ENCODE assay signal across 12 cellular contexts in genomic region chr5:167861134-167861930, GRCh38.
DNase-seq lines count a peak whose midpoint lies in the region; ATAC-seq lines count a peak whose summit lies in the region.
"Had no signal": no experiment of that assay in that cellular context is flagged by ENCODE, and none has a peak within 500 bp of the region (broad histone marks: within the 10 kb centered on the region; RNA-seq: fewer than 3 reads in every experiment).

No MANE protein-coding gene starts in this region.

- peak; percentile 7 for DNase-seq in activated CD4-positive, alpha-beta T cell treated with anti-CD3 and anti-CD28 coated beads for 36 hours
- no peak for DNase-seq in activated CD4-positive, alpha-beta T cell treated with anti-CD3 and anti-CD28 coated beads for 4 hours
- DNase-seq in NCI-H460 (ENCODE audit: extremely low read depth, low read depth) (peak; percentile 28), ecto neural progenitor cell (ENCODE audit: low spot score) (peak; percentile 59), renal cortical epithelial cell (ENCODE audit: low read depth) (peak; percentile 7), T-helper 9 cell (no peak)
- no peak for DNase-seq in natural killer cell treated with Interleukin-12 subunit alpha and Interleukin-12 subunit beta and Interleukin-15 and Interleukin-18, amount 100 ng/mL, for 72 hours (ENCODE audit: low spot score)
- DNase-seq: activated gamma-delta T cell, lower lobe of right lung, NCI-H2029 had no signal

- H3K9me3 Mint-ChIP-seq in activated CD4-positive, alpha-beta T cell treated with anti-CD3 and anti-CD28 coated beads for 36 hours (ENCODE audit: low read depth), result no peaks in the 10 kb centered on the region
- H3K9me3 Mint-ChIP-seq in natural killer cell treated with Interleukin-12 subunit alpha and Interleukin-12 subunit beta and Interleukin-15 and Interleukin-18, amount 100 ng/mL, for 72 hours, result no peaks in the 10 kb centered on the region

- ATAC-seq in activated CD4-positive, alpha-beta T cell treated with anti-CD3 and anti-CD28 coated beads for 36 hours, result no peak
- no peak for ATAC-seq in HG03354 (IDR thresholded peaks at IDR 0.05; ENCODE audit: poor library complexity, severe bottlenecking, unreplicated experiment)
- no peak for ATAC-seq in natural killer cell treated with Interleukin-12 subunit alpha and Interleukin-12 subunit beta and Interleukin-15 and Interleukin-18, amount 100 ng/mL, for 72 hours
- ATAC-seq: lower lobe of right lung had no signal

- CTCF ChIA-PET in activated CD4-positive, alpha-beta T cell treated with anti-CD3 and anti-CD28 coated beads for 36 hours (lab: Charles Lee), result no interaction called here

- no peaks in the 10 kb centered on the region for H3K27me3 Mint-ChIP-seq in activated CD4-positive, alpha-beta T cell treated with anti-CD3 and anti-CD28 coated beads for 36 hours
- H3K27me3 Mint-ChIP-seq in natural killer cell treated with Interleukin-12 subunit alpha and Interleukin-12 subunit beta and Interleukin-15 and Interleukin-18, amount 100 ng/mL, for 72 hours, result no peaks in the 10 kb centered on the region

- POLR2A ChIA-PET in activated CD4-positive, alpha-beta T cell treated with anti-CD3 and anti-CD28 coated beads for 36 hours (lab: Charles Lee), result no interaction called here

- H3K36me3 Mint-ChIP-seq in activated CD4-positive, alpha-beta T cell treated with anti-CD3 and anti-CD28 coated beads for 36 hours (ENCODE audit: low read depth), result no peaks in the 10 kb centered on the region
- no peaks in the 10 kb centered on the region for H3K36me3 Mint-ChIP-seq in natural killer cell treated with Interleukin-12 subunit alpha and Interleukin-12 subunit beta and Interleukin-15 and Interleukin-18, amount 100 ng/mL, for 72 hours

- intact Hi-C loops in activated CD4-positive, alpha-beta T cell treated with anti-CD3 and anti-CD28 coated beads for 36 hours (cut with DNase I, micrococcal nuclease), result no loop called here

- no peak overlapping the region for H3K4me3 Mint-ChIP-seq in activated CD4-positive, alpha-beta T cell treated with anti-CD3 and anti-CD28 coated beads for 36 hours
- H3K4me3 Mint-ChIP-seq in natural killer cell treated with Interleukin-12 subunit alpha and Interleukin-12 subunit beta and Interleukin-15 and Interleukin-18, amount 100 ng/mL, for 72 hours, result no peak overlapping the region
- H3K4me3 Mint-ChIP-seq: T-helper 1 cell treated with Interleukin-12 subunit alpha and Interleukin-12 subunit beta and Interleukin-4 antibody, amounts not matched to agents 30 μg/mL and 1 μg/mL, for 36 hours had no signal

- no peak overlapping the region for H3K27ac Mint-ChIP-seq in activated CD4-positive, alpha-beta T cell treated with anti-CD3 and anti-CD28 coated beads for 36 hours
- no peak overlapping the region for H3K27ac Mint-ChIP-seq in natural killer cell treated with Interleukin-12 subunit alpha and Interleukin-12 subunit beta and Interleukin-15 and Interleukin-18, amount 100 ng/mL, for 72 hours
- H3K27ac Mint-ChIP-seq: T-helper 1 cell treated with Interleukin-12 subunit alpha and Interleukin-12 subunit beta and Interleukin-4 antibody, amounts not matched to agents 30 μg/mL and 1 μg/mL, for 36 hours had no signal

- no peaks in the 10 kb centered on the region for H3K4me1 Mint-ChIP-seq in activated CD4-positive, alpha-beta T cell treated with anti-CD3 and anti-CD28 coated beads for 36 hours
- H3K4me1 Mint-ChIP-seq in natural killer cell treated with Interleukin-12 subunit alpha and Interleukin-12 subunit beta and Interleukin-15 and Interleukin-18, amount 100 ng/mL, for 72 hours (ENCODE audit: low read depth in 2 of 2), result no peaks in the 10 kb centered on the region

Comparison
In these comparisons a context has a peak if more than half of its experiments do, and no peak if none do; other contexts are left out.
1. DNase-seq: peak in activated CD4-positive, alpha-beta T cell treated with anti-CD3 and anti-CD28 coated beads for 36 hours (single experiment), NCI-H460 (single experiment), ecto neural progenitor cell (single experiment) and renal cortical epithelial cell (single experiment); none in activated CD4-positive, alpha-beta T cell treated with anti-CD3 and anti-CD28 coated beads for 4 hours (0 of 2), T-helper 9 cell (single experiment) and natural killer cell treated with Interleukin-12 subunit alpha and Interleukin-12 subunit beta and Interleukin-15 and Interleukin-18, amount 100 ng/mL, for 72 hours (single experiment).